In genomic region chr6:156391977-156392376, GRCh38 we compare ENCODE assay signal across 21 cellular contexts.
"Had no signal": no experiment of that assay in that cellular context is flagged by ENCODE, and none has a peak within 500 bp of the region (broad histone marks: within the 10 kb centered on the region; RNA-seq: fewer than 3 reads in every experiment).

No MANE protein-coding gene starts in this region.

- H3K27me3 Mint-ChIP-seq: activated naive CD8-positive, alpha-beta T cell; dendritic cell treated with granulocyte-macrophage colony-stimulating factor and Interleukin-4, amounts not matched to agents 40 ng/mL and 50 ng/mL, for 4 days had no signal

- H3K9me3 Mint-ChIP-seq: dendritic cell treated with granulocyte-macrophage colony-stimulating factor and Interleukin-4, amounts not matched to agents 40 ng/mL and 50 ng/mL, for 4 days; mesothelial cell of epicardium; nephron progenitor cell had no signal

- H3K4me3 ChIP-seq: adrenal gland, ascending aorta had no signal

- H3K36me3 Mint-ChIP-seq: activated naive CD8-positive, alpha-beta T cell; mesothelial cell of epicardium had no signal

- H3K27ac ChIP-seq: adrenal gland, ascending aorta, brain microvascular endothelial cell, parathyroid adenoma had no signal

- H3K4me3 Mint-ChIP-seq: activated naive CD8-positive, alpha-beta T cell; activated T-cell treated with anti-CD3 and anti-CD28 coated beads, Interleukin-2, amount 50 U/mL, for 72 hours; dendritic cell treated with granulocyte-macrophage colony-stimulating factor and Interleukin-4, amounts not matched to agents 40 ng/mL and 50 ng/mL, for 4 days; mesothelial cell of epicardium; nephron progenitor cell had no signal

- H2AFZ ChIP-seq: parathyroid adenoma had no signal

- H3K36me3 ChIP-seq: adrenal gland, ascending aorta, brain microvascular endothelial cell had no signal

- H3K79me2 ChIP-seq: parathyroid adenoma had no signal

- ATAC-seq: activated CD4-positive, CD25-positive, alpha-beta regulatory T cell treated with anti-CD3 and anti-CD28 coated beads, Interleukin-2, amount 50 U/mL, for 24 hours; activated T-cell treated with anti-CD3 and anti-CD28 coated beads, Interleukin-2, amount 50 U/mL, for 72 hours; left lobe of liver; right cardiac atrium; stimulated activated naive CD8-positive, alpha-beta T cell treated with anti-CD3 and anti-CD28 coated beads, Interleukin-15, Interleukin-2, amounts not matched to agents 100 U/mL and 50 U/mL, for 24 hours had no signal

- H3K9me3 ChIP-seq: adrenal gland, ascending aorta had no signal

- DNase-seq: activated CD4-positive, alpha-beta T cell treated with anti-CD3 and anti-CD28 coated beads, Interleukin-2, amount 50 U/mL, for 1 hour; activated CD8-positive, alpha-beta memory T cell treated with anti-CD3 and anti-CD28 coated beads, Interleukin-2, amount 50 U/mL, for 48 hours; activated effector memory CD4-positive, alpha-beta T cell treated with anti-CD3 and anti-CD28 coated beads, Interleukin-2, amount 50 U/mL, for 16 hours; activated T-cell treated with anti-CD3 and anti-CD28 coated beads, Interleukin-2, amount 50 U/mL, for 72 hours; adrenal gland; brain microvascular endothelial cell; caudate nucleus; effector CD4-positive, alpha-beta T cell; foreskin fibroblast; nephron progenitor cell; right cardiac atrium; stimulated activated CD4-positive, alpha-beta T cell treated with anti-CD3 and anti-CD28 coated beads, Interleukin-4, amount 100 ng/mL, for 24 hours; stimulated activated naive CD8-positive, alpha-beta T cell treated with anti-CD3 and anti-CD28 coated beads, Interleukin-15, Interleukin-2, amounts not matched to agents 100 U/mL and 50 U/mL, for 24 hours; SW 1271 had no signal

- H3K4me1 ChIP-seq: adrenal gland, ascending aorta, parathyroid adenoma had no signal

- H3K27ac Mint-ChIP-seq: activated T-cell treated with anti-CD3 and anti-CD28 coated beads, Interleukin-2, amount 50 U/mL, for 72 hours; dendritic cell treated with granulocyte-macrophage colony-stimulating factor and Interleukin-4, amounts not matched to agents 40 ng/mL and 50 ng/mL, for 4 days; mesothelial cell of epicardium; nephron progenitor cell had no signal

- H3K27me3 ChIP-seq: adrenal gland, ascending aorta had no signal
